Comparison of ENCODE assay signal across 1 cellular context in the genomic region with DNA sequence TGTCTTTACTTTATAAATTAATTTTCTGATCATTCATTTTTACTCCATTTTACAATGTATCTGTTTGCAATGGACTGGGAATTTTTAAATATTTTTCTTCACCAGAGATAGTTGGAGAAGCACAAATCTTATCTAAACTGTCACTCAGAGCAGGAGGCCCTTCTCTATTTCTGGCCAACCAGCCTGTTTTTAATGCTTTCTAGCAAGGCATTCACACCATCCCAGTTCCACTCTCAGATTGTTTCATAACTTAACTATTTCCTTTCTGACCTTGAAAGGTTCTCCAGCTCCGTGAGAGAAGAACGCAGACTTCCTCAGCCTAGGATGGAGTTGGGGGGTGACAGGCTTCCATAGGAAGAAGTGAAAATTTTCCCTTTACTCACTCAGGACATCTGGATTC.
TF ChIP-seq lines count a peak whose summit lies in the region.

No MANE protein-coding gene starts in this region.

TF ChIP-seq in GM23338, 12 proteins besides CTCF, POLR2A, EP300 and RAD21 (continued from another document):
- TF ChIP-seq ETS1 (IDR thresholded peaks at IDR 0.05) = no peak
- TF ChIP-seq REST (IDR thresholded peaks at IDR 0.05; ENCODE audit: unreplicated experiment) = no peak
- TF ChIP-seq JUNB (IDR thresholded peaks at IDR 0.05; ENCODE audit: unreplicated experiment) = no peak
- no peak for TF ChIP-seq ZNF114 (CRISPR knock-in tag; IDR thresholded peaks at IDR 0.05)
- TF ChIP-seq STAT1 (IDR thresholded peaks at IDR 0.05; ENCODE audit: unreplicated experiment) = no peak
- TF ChIP-seq ZNF462 (CRISPR knock-in tag; IDR thresholded peaks at IDR 0.05) = no peak
